ENCODE assay signal across 16 cellular contexts in genomic region chr2:63837036-63837594, GRCh38.
"Had no signal": no experiment of that assay in that cellular context is flagged by ENCODE, and none has a peak within 500 bp of the region (broad histone marks: within the 10 kb centered on the region; RNA-seq: fewer than 3 reads in every experiment).

No MANE protein-coding gene starts in this region.

- H3K4me3 ChIP-seq: coronary artery, pancreas had no signal

- H3K27ac ChIP-seq: coronary artery had no signal

- ATAC-seq: activated CD8-positive, alpha-beta T cell treated with anti-CD3 and anti-CD28 coated beads, Interleukin-2, amount 10 ng/mL, durations not matched to agents 7 days and 5 days; activated T-cell treated with anti-CD3 and anti-CD28 coated beads, Interleukin-2, amount 50 U/mL, for 4 hours; naive thymus-derived CD8-positive, alpha-beta T cell; pancreas; sciatic nerve; stimulated activated effector memory CD8-positive, alpha-beta T cell treated with anti-CD3 and anti-CD28 coated beads, Interleukin-12 subunit alpha, Interleukin-12 subunit beta, amount 100 ng/mL, for 72 hours had no signal

- DNase-seq: activated B cell treated with CpG ODN at 0.5 μM for 24 hours; activated CD4-positive, alpha-beta T cell treated with anti-CD3 and anti-CD28 coated beads for 48 hours; activated CD8-positive, alpha-beta T cell treated with anti-CD3 and anti-CD28 coated beads, Interleukin-2, amount 10 ng/mL, durations not matched to agents 7 days and 5 days; activated effector memory CD4-positive, alpha-beta T cell treated with Interleukin-2 at 50 U/mL for 16 hours; activated naive CD4-positive, alpha-beta T cell treated with anti-CD3 and anti-CD28 coated beads, Interleukin-2, amount 10 ng/mL, durations not matched to agents 7 days and 5 days; activated T-cell treated with anti-CD3 and anti-CD28 coated beads, Interleukin-2, amount 50 U/mL, for 4 hours; mesenchymal stem cell; naive thymus-derived CD8-positive, alpha-beta T cell; pancreas; stimulated activated CD4-positive, alpha-beta T cell treated with anti-CD3 and anti-CD28 coated beads, Interleukin-4, amount 100 ng/mL, for 24 hours had no signal

- H3K27me3 ChIP-seq: ascending aorta, pancreas had no signal

- H3K27ac Mint-ChIP-seq: activated B cell treated with CpG ODN at 0.5 μM for 24 hours; activated CD8-positive, alpha-beta T cell treated with anti-CD3 and anti-CD28 coated beads, Interleukin-2, amount 10 ng/mL, durations not matched to agents 7 days and 5 days; activated naive CD4-positive, alpha-beta T cell treated with anti-CD3 and anti-CD28 coated beads, Interleukin-2, amount 10 ng/mL, durations not matched to agents 7 days and 5 days; stimulated activated effector memory CD8-positive, alpha-beta T cell treated with anti-CD3 and anti-CD28 coated beads, Interleukin-12 subunit alpha, Interleukin-12 subunit beta, amount 100 ng/mL, for 72 hours; T-helper 2 cell treated with Interferon-gamma antibody and Interleukin-4, amounts not matched to agents 5 μg/mL and 100 μg/mL, for 36 hours had no signal

- H3K36me3 ChIP-seq: ascending aorta, pancreas, thoracic aorta had no signal

- H3K9me3 ChIP-seq: ascending aorta, pancreas, thoracic aorta had no signal

- H3K4me3 Mint-ChIP-seq: activated B cell treated with CpG ODN at 0.5 μM for 24 hours; activated CD8-positive, alpha-beta T cell treated with anti-CD3 and anti-CD28 coated beads, Interleukin-2, amount 10 ng/mL, durations not matched to agents 7 days and 5 days; activated naive CD4-positive, alpha-beta T cell treated with anti-CD3 and anti-CD28 coated beads, Interleukin-2, amount 10 ng/mL, durations not matched to agents 7 days and 5 days; activated T-cell treated with anti-CD3 and anti-CD28 coated beads, Interleukin-2, amount 50 U/mL, for 4 hours; naive thymus-derived CD8-positive, alpha-beta T cell; stimulated activated effector memory CD8-positive, alpha-beta T cell treated with anti-CD3 and anti-CD28 coated beads, Interleukin-12 subunit alpha, Interleukin-12 subunit beta, amount 100 ng/mL, for 72 hours; T-helper 2 cell treated with Interferon-gamma antibody and Interleukin-4, amounts not matched to agents 5 μg/mL and 100 μg/mL, for 36 hours had no signal

- H3K9me3 Mint-ChIP-seq: activated B cell treated with CpG ODN at 0.5 μM for 24 hours; activated naive CD4-positive, alpha-beta T cell treated with anti-CD3 and anti-CD28 coated beads, Interleukin-2, amount 10 ng/mL, durations not matched to agents 7 days and 5 days; activated T-cell treated with anti-CD3 and anti-CD28 coated beads, Interleukin-2, amount 50 U/mL, for 4 hours; naive thymus-derived CD8-positive, alpha-beta T cell; stimulated activated effector memory CD8-positive, alpha-beta T cell treated with anti-CD3 and anti-CD28 coated beads, Interleukin-12 subunit alpha, Interleukin-12 subunit beta, amount 100 ng/mL, for 72 hours; T-helper 2 cell treated with Interferon-gamma antibody and Interleukin-4, amounts not matched to agents 5 μg/mL and 100 μg/mL, for 36 hours had no signal

- H3K36me3 Mint-ChIP-seq: naive thymus-derived CD8-positive, alpha-beta T cell had no signal
